ENCODE assay signal across 9 cellular contexts in genomic region chr14:61462566-61463195, GRCh38.
DNase-seq lines count a peak whose midpoint lies in the region; ATAC-seq and TF ChIP-seq lines count a peak whose summit lies in the region.
"Had no signal": no experiment of that assay in that cellular context is flagged by ENCODE, and none has a peak within 500 bp of the region (broad histone marks: within the 10 kb centered on the region; RNA-seq: fewer than 3 reads in every experiment).

No MANE protein-coding gene starts in this region.

- ATAC-seq in activated CD4-positive, alpha-beta T cell treated with anti-CD3 and anti-CD28 coated beads for 36 hours = no peak
- no peak for ATAC-seq in effector memory CD8-positive, alpha-beta T cell (replicated peaks)
- no peak for ATAC-seq in GM19324 (IDR thresholded peaks at IDR 0.05; ENCODE audit: low FRiP score, unreplicated experiment)
- ATAC-seq in HG02763 (IDR thresholded peaks at IDR 0.05; ENCODE audit: unreplicated experiment) = no peak

- BruUV-seq in PC-9 (replicated peaks; lab: Mats Ljungman, UMichigan) = no TSS peak

- H3K4me1 ChIP-seq in PC-9 (replicated peaks; ENCODE audit: insufficient read depth) = peaks cover 57% of the 10 kb centered on the region

- H3K4me3 ChIP-seq in PC-9 = no peak overlapping the region

- H4K20me1 ChIP-seq in PC-9 (ENCODE audit: insufficient read depth) = no peaks in the 10 kb centered on the region

- peaks cover 5% of the 10 kb centered on the region for H3K9me3 Mint-ChIP-seq in activated CD4-positive, alpha-beta T cell treated with anti-CD3 and anti-CD28 coated beads for 36 hours (ENCODE audit: low read depth)
- no peaks in the 10 kb centered on the region for H3K9me3 Mint-ChIP-seq in effector memory CD8-positive, alpha-beta T cell
- peaks cover 6% of the 10 kb centered on the region for H3K9me3 Mint-ChIP-seq in osteocyte (ENCODE audit: unreplicated experiment)

- peaks cover 13% of the 10 kb centered on the region for H3K36me3 ChIP-seq in PC-9 (ENCODE audit: low read depth)

- no peak overlapping the region for H2AFZ ChIP-seq in PC-9

- 0 out of 2 replicates have a peak, but pooled peaks cover 6% of the 10 kb centered on the region for H3K9me3 ChIP-seq in PC-9 (ENCODE audit: insufficient read depth, low read depth)

- POLR2A ChIA-PET in activated CD4-positive, alpha-beta T cell treated with anti-CD3 and anti-CD28 coated beads for 36 hours (lab: Charles Lee) = no interaction called here
- POLR2A ChIA-PET in PC-9 (lab: Charles Lee; ENCODE audit: unreplicated experiment) = interaction anchor here (0.6 kb wide), 1 partner anchor 63 kb away, joined by 3 read pairs; no protein-coding TSS in a partner anchor

- no peaks in the 10 kb centered on the region for H3K27me3 ChIP-seq in PC-9 (ENCODE audit: insufficient read depth, low read depth)

- H3F3A ChIP-seq in PC-9 (ENCODE audit: insufficient read depth, low read depth) = peaks cover 24% of the 10 kb centered on the region

- H3K4me3 Mint-ChIP-seq in activated CD4-positive, alpha-beta T cell treated with anti-CD3 and anti-CD28 coated beads for 36 hours = no peak overlapping the region
- H3K4me3 Mint-ChIP-seq in effector memory CD8-positive, alpha-beta T cell = no peak overlapping the region
- no peak overlapping the region for H3K4me3 Mint-ChIP-seq in osteocyte (ENCODE audit: unreplicated experiment)
- H3K4me3 Mint-ChIP-seq: naive B cell had no signal

- no peaks in the 10 kb centered on the region for H3K9me2 ChIP-seq in PC-9 (ENCODE audit: insufficient read depth)

- H3K79me2 ChIP-seq in PC-9 (ENCODE audit: low read depth) = peaks cover 45% of the 10 kb centered on the region

- no peak for DNase-seq in activated CD4-positive, alpha-beta T cell treated with anti-CD3 and anti-CD28 coated beads for 36 hours
- DNase-seq in activated CD4-positive, alpha-beta T cell treated with anti-CD3 and anti-CD28 coated beads for 4 hours = no peak
- peak in 1 of 2 experiments; percentile 83 for DNase-seq in PC-9
- DNase-seq in effector memory CD8-positive, alpha-beta T cell = no peak
- no peak for DNase-seq in osteocyte (ENCODE audit: extremely low spot score, unreplicated experiment)
- DNase-seq in mesenteric fat pad (ENCODE audit: low spot score) = no peak
- DNase-seq: naive B cell had no signal

- peak overlapping the region; percentile 61 for H3K4me2 ChIP-seq in PC-9

- CTCF ChIA-PET in activated CD4-positive, alpha-beta T cell treated with anti-CD3 and anti-CD28 coated beads for 36 hours (lab: Charles Lee) = interaction anchor here (0.7 to 4.0 kb wide), 6 partner anchors 9 to 374 kb away, joined by 3 to 41 read pairs (median 4); no protein-coding TSS in a partner anchor
- CTCF ChIA-PET in PC-9 (lab: Charles Lee) = interaction anchor here (0.6 kb wide), 1 partner anchor 173 kb away, joined by 3 read pairs; no protein-coding TSS in a partner anchor

- no peak for TF ChIP-seq CTCF in PC-9 (conservative IDR thresholded peaks at IDR 0.05)
- no peak for TF ChIP-seq CTCF in osteocyte (IDR thresholded peaks at IDR 0.05)

- H3K27ac ChIP-seq in PC-9 = peak overlapping the region; percentile 64

- intact Hi-C loops in activated CD4-positive, alpha-beta T cell treated with anti-CD3 and anti-CD28 coated beads for 36 hours (cut with DNase I, micrococcal nuclease) = loop anchor here (1.0 to 5.0 kb wide), 4 partner anchors 193 to 665 kb away; no protein-coding TSS in a partner anchor
- intact Hi-C loops in PC-9 (cut with micrococcal nuclease; ENCODE audit: unreplicated experiment) = loop anchor here (2.0 kb wide), 1 partner anchor 288 kb away; no protein-coding TSS in a partner anchor

- H3K36me3 Mint-ChIP-seq in activated CD4-positive, alpha-beta T cell treated with anti-CD3 and anti-CD28 coated beads for 36 hours (ENCODE audit: low read depth) = peaks cover 57% of the 10 kb centered on the region
- peaks cover 91% of the 10 kb centered on the region for H3K36me3 Mint-ChIP-seq in effector memory CD8-positive, alpha-beta T cell (ENCODE audit: insufficient read depth)
- H3K36me3 Mint-ChIP-seq in osteocyte (ENCODE audit: unreplicated experiment) = peaks cover 8% of the 10 kb centered on the region
- H3K36me3 Mint-ChIP-seq: naive B cell had no signal

- H3K27me3 Mint-ChIP-seq in activated CD4-positive, alpha-beta T cell treated with anti-CD3 and anti-CD28 coated beads for 36 hours = no peaks in the 10 kb centered on the region
- no peaks in the 10 kb centered on the region for H3K27me3 Mint-ChIP-seq in effector memory CD8-positive, alpha-beta T cell
- H3K27me3 Mint-ChIP-seq in osteocyte (ENCODE audit: unreplicated experiment) = no peaks in the 10 kb centered on the region
- H3K27me3 Mint-ChIP-seq: naive B cell had no signal

- peak overlapping the region; percentile 49 for H3K27ac Mint-ChIP-seq in activated CD4-positive, alpha-beta T cell treated with anti-CD3 and anti-CD28 coated beads for 36 hours
- peak overlapping the region; percentile 65 to 85 for H3K27ac Mint-ChIP-seq in effector memory CD8-positive, alpha-beta T cell
- peak overlapping the region; percentile 29 for H3K27ac Mint-ChIP-seq in osteocyte (ENCODE audit: unreplicated experiment)

- H3K4me1 Mint-ChIP-seq in activated CD4-positive, alpha-beta T cell treated with anti-CD3 and anti-CD28 coated beads for 36 hours = peaks cover 74% of the 10 kb centered on the region
- peaks cover 44 to 71% of the 10 kb centered on the region in 2 donors for H3K4me1 Mint-ChIP-seq in effector memory CD8-positive, alpha-beta T cell (ENCODE audit: low read depth in 2 of 2)
- H3K4me1 Mint-ChIP-seq in osteocyte (ENCODE audit: unreplicated experiment) = peaks cover 24% of the 10 kb centered on the region
